In the genomic region with DNA sequence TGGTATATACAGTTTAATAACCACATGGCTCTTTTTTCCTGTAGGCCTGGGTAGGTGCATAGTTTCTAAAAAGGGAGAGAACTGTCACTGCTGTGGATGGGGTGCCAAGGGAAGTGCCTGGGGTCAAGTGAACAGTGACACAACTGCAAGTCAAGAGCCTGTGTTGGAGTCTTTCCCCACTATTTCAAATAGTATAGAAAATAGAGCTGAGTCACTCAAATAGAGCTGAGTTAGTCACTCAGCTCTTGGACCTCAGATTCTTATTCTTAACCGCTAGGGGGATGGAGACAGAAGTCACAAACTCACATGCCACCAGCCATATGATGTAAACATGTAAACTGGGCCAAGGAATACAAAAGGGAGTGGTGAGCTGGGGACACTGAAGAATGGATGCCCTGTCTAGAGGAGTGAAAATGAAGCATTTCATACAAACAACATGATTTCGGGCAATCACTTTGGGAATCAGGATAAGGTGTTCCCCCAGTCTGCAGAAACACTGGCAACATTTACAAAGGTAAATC, we compare ENCODE assay signal across 8 cellular contexts. TPM values are rescaled to one million over a fixed set of nuclear protein-coding genes. Genes with fewer than 3 reads are reported as not detected.
A peak's percentile ranks its signal among the peaks of the same experiment; 100 is the strongest.
DNase-seq lines count a peak whose midpoint lies in the region; ATAC-seq and TF ChIP-seq lines count a peak whose summit lies in the region.

No MANE protein-coding gene starts in this region.

- TF ChIP-seq POLR2A in NB4 (IDR thresholded peaks at IDR 0.05; ENCODE audit: extremely low read depth, insufficient read length) = no peak

- no peaks in the 10 kb centered on the region for H3K79me2 ChIP-seq in smooth muscle cell (ENCODE audit: low read depth)

- H3K27ac Mint-ChIP-seq in activated CD4-positive, alpha-beta memory T cell treated with anti-CD3 and anti-CD28 coated beads for 36 hours = peak overlapping the region; percentile 43
- no peak overlapping the region for H3K27ac Mint-ChIP-seq in activated naive CD4-positive, alpha-beta T cell treated with anti-CD3 and anti-CD28 coated beads, Interleukin-2, amount 50 U/mL, for 72 hours

- CTCF ChIA-PET in activated CD4-positive, alpha-beta memory T cell treated with anti-CD3 and anti-CD28 coated beads for 36 hours (lab: Charles Lee) = interaction anchor here (0.6 to 3.1 kb wide), 19 partner anchors 10 to 264 kb away, joined by 3 to 37 read pairs (median 4); a partner anchor contains a TSS

- DNase-seq in AML-193 (lab: John Stamatoyannopoulos, UW) = peak; percentile 99
- peak; percentile 91 for DNase-seq in NB4 (ENCODE audit: low read depth)
- DNase-seq in activated CD4-positive, alpha-beta memory T cell treated with anti-CD3 and anti-CD28 coated beads for 36 hours = no peak
- no peak for DNase-seq in left ventricle myocardium inferior
- DNase-seq in smooth muscle cell (lab: John Stamatoyannopoulos, UW; ENCODE audit: unreplicated experiment) = no peak
- DNase-seq in activated naive CD4-positive, alpha-beta T cell treated with anti-CD3 and anti-CD28 coated beads, Interleukin-2, amount 50 U/mL, for 72 hours (ENCODE audit: low spot score in 2 of 2) = no peak

- 56% methylated on average over 2 of the region's 2 CpGs for WGBS in smooth muscle cell (ENCODE audit: low lambda C conversion rate)

- H4K20me1 ChIP-seq in smooth muscle cell (ENCODE audit: low read depth) = no peaks in the 10 kb centered on the region

- H3K4me3 Mint-ChIP-seq in activated CD4-positive, alpha-beta memory T cell treated with anti-CD3 and anti-CD28 coated beads for 36 hours = no peak overlapping the region

- H3K27me3 Mint-ChIP-seq in activated CD4-positive, alpha-beta memory T cell treated with anti-CD3 and anti-CD28 coated beads for 36 hours = no peaks in the 10 kb centered on the region

- intact Hi-C loops in activated CD4-positive, alpha-beta memory T cell treated with anti-CD3 and anti-CD28 coated beads for 36 hours (cut with micrococcal nuclease) = no loop called here
- intact Hi-C loops in left ventricle myocardium inferior (cut with micrococcal nuclease) = no loop called here

- no peaks in the 10 kb centered on the region for H3K27me3 ChIP-seq in left ventricle myocardium inferior (ENCODE audit: low read depth)
- no peaks in the 10 kb centered on the region for H3K27me3 ChIP-seq in smooth muscle cell (ENCODE audit: low read depth)

- POLR2A ChIA-PET in activated CD4-positive, alpha-beta memory T cell treated with anti-CD3 and anti-CD28 coated beads for 36 hours (lab: Charles Lee) = interaction anchor here (1.0 to 1.4 kb wide), 3 partner anchors 24 to 62 kb away, joined by 3 to 6 read pairs (median 3); no protein-coding TSS in a partner anchor

- H3K4me1 ChIP-seq in left ventricle myocardium inferior (peaks cover 37% of the 10 kb centered on the region), smooth muscle cell (ENCODE audit: low read depth) (peaks cover 6% of the 10 kb centered on the region)

- H3K9me3 Mint-ChIP-seq in activated CD4-positive, alpha-beta memory T cell treated with anti-CD3 and anti-CD28 coated beads for 36 hours = no peaks in the 10 kb centered on the region
- no peaks in the 10 kb centered on the region for H3K9me3 Mint-ChIP-seq in activated naive CD4-positive, alpha-beta T cell treated with anti-CD3 and anti-CD28 coated beads, Interleukin-2, amount 50 U/mL, for 72 hours

- no peak for ATAC-seq in HG03469 (IDR thresholded peaks at IDR 0.05; ENCODE audit: unreplicated experiment)
- ATAC-seq in activated naive CD4-positive, alpha-beta T cell treated with anti-CD3 and anti-CD28 coated beads, Interleukin-2, amount 50 U/mL, for 72 hours = no peak

- peaks cover 4% of the 10 kb centered on the region for H3F3A ChIP-seq in smooth muscle cell (ENCODE audit: low read depth)

- TF ChIP-seq CTCF in GM12874 (IDR thresholded peaks at IDR 0.05; ENCODE audit: insufficient read depth, low read depth, low read length) (peak; percentile 66), NB4 (IDR thresholded peaks at IDR 0.05; ENCODE audit: low read depth, low read length) (peak; percentile 60), left ventricle myocardium inferior (IDR thresholded peaks at IDR 0.05; ENCODE audit: borderline replicate concordance) (peak; percentile 62), smooth muscle cell (IDR thresholded peaks at IDR 0.05; ENCODE audit: borderline replicate concordance, insufficient read depth, poor library complexity, severe bottlenecking) (peak; percentile 54)

- peaks cover 30% of the 10 kb centered on the region for H3K4me1 Mint-ChIP-seq in activated CD4-positive, alpha-beta memory T cell treated with anti-CD3 and anti-CD28 coated beads for 36 hours (ENCODE audit: low read depth)

- no peak overlapping the region for H3K4me2 ChIP-seq in smooth muscle cell

- peaks cover 28% of the 10 kb centered on the region for H3K36me3 ChIP-seq in left ventricle myocardium inferior
- peaks cover 2% of the 10 kb centered on the region for H3K36me3 ChIP-seq in smooth muscle cell (ENCODE audit: low read depth)

- H3K4me3 ChIP-seq in NB4 (ENCODE audit: low read depth, low read length) = no peak overlapping the region
- H3K4me3 ChIP-seq in left ventricle myocardium inferior = no peak overlapping the region
- no peak overlapping the region for H3K4me3 ChIP-seq in smooth muscle cell

- no peak overlapping the region for H2AFZ ChIP-seq in smooth muscle cell (ENCODE audit: low read depth)

- H3K9me3 ChIP-seq in left ventricle myocardium inferior (replicated peaks) (no peaks in the 10 kb centered on the region), smooth muscle cell (replicated peaks; ENCODE audit: low read depth) (no peaks in the 10 kb centered on the region)

- no peak overlapping the region for H3K9ac ChIP-seq in smooth muscle cell (ENCODE audit: low read depth)

- H3K27ac ChIP-seq in left ventricle myocardium inferior (replicated peaks) (peak overlapping the region; percentile 93), smooth muscle cell (ENCODE audit: low read depth) (peak overlapping the region; percentile 36)

- peaks cover 21% of the 10 kb centered on the region for H3K36me3 Mint-ChIP-seq in activated CD4-positive, alpha-beta memory T cell treated with anti-CD3 and anti-CD28 coated beads for 36 hours
- peaks cover 8 to 16% of the 10 kb centered on the region in 2 donors for H3K36me3 Mint-ChIP-seq in activated naive CD4-positive, alpha-beta T cell treated with anti-CD3 and anti-CD28 coated beads, Interleukin-2, amount 50 U/mL, for 72 hours

RNA-seq across cellular contexts. Expression of a gene that starts 2.1 kb away (rescaled TPM):
- total RNA-seq in activated CD4-positive, alpha-beta memory T cell treated with anti-CD3 and anti-CD28 coated beads for 36 hours = 10 to 100 TPM; 36.1 to 38.9 TPM
- total RNA-seq in left ventricle myocardium inferior = 51.1 TPM
- total RNA-seq in smooth muscle cell = 12.9 and 16.4 TPM in 2 replicates
- polyA plus RNA-seq in smooth muscle cell = 33.6 and 49.0 TPM in 2 replicates
- total RNA-seq in activated naive CD4-positive, alpha-beta T cell treated with anti-CD3 and anti-CD28 coated beads, Interleukin-2, amount 50 U/mL, for 72 hours = 10 to 100 TPM; 33.4 to 37.5 TPM

RNA-seq across cellular contexts. Expression of a gene that starts 30.5 kb away (rescaled TPM):
- total RNA-seq in activated CD4-positive, alpha-beta memory T cell treated with anti-CD3 and anti-CD28 coated beads for 36 hours = 10 to 100 TPM; 59.0 to 64.7 TPM
- total RNA-seq in left ventricle myocardium inferior = 233 TPM
- total RNA-seq in smooth muscle cell = 67.8 and 85.1 TPM in 2 replicates
- polyA plus RNA-seq in smooth muscle cell = 116 and 118 TPM in 2 replicates
- total RNA-seq in activated naive CD4-positive, alpha-beta T cell treated with anti-CD3 and anti-CD28 coated beads, Interleukin-2, amount 50 U/mL, for 72 hours = 10 to 100 TPM; 11.1 to 78.4 TPM

Comparison
In these comparisons a context has a peak if more than half of its experiments do, and no peak if none do; other contexts are left out.
1. DNase-seq: peak in AML-193 (2 of 2) and NB4 (single experiment); none in activated CD4-positive, alpha-beta memory T cell treated with anti-CD3 and anti-CD28 coated beads for 36 hours (single experiment), left ventricle myocardium inferior (single experiment), smooth muscle cell (single experiment) and activated naive CD4-positive, alpha-beta T cell treated with anti-CD3 and anti-CD28 coated beads, Interleukin-2, amount 50 U/mL, for 72 hours (0 of 2).
2. Peak in every context shown above with its lines, with median percentiles within 50 percentile points of each other: CTCF ChIP-seq.